In the genomic region with DNA sequence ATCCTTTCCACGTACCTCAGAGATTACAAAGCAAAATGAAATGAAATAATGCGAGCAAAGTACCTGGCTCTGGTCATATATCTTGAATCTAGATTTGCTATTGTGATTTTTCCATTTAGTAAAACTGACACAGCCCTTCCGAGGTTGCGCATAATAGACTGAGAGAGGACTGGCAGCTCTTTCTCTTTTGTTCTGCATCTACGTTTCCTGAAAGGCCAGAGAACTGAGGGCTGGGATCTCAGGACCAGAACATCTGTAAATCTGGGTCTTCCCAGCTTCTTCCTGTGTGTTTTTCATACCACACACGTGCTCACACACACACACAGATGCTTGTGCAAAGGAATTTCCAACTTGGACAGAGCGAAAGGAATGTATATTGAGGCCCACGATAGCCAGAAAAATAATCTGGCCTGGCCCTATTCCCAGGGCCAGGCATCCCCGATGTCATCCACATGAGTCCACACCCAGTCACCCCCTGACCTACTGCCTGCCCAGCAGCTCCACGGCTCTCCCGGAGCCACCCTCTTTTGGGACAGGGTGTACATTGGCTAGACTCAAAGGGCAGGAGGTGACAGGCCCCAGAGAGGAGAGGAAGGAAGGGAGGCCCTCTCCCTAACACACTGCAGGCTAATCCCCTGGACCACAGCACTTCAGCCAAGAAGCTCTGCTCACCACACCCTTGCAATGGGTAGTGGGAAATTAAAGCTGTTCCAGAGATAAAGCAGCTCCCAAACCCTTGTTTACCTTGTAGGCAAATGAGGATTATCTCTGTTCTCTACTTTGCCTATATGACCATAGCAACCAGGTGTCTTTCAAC, we compare ENCODE assay signal across 4 cellular contexts.
TF ChIP-seq lines count a peak whose summit lies in the region.

No MANE protein-coding gene starts in this region.

TF ChIP-seq in SK-N-SH treated with all-trans-retinoic acid at 6 μM for 48 hours, 23 proteins besides CTCF, POLR2A, EP300 and RAD21 (continues in another document):
- TF ChIP-seq, protein P1, sequence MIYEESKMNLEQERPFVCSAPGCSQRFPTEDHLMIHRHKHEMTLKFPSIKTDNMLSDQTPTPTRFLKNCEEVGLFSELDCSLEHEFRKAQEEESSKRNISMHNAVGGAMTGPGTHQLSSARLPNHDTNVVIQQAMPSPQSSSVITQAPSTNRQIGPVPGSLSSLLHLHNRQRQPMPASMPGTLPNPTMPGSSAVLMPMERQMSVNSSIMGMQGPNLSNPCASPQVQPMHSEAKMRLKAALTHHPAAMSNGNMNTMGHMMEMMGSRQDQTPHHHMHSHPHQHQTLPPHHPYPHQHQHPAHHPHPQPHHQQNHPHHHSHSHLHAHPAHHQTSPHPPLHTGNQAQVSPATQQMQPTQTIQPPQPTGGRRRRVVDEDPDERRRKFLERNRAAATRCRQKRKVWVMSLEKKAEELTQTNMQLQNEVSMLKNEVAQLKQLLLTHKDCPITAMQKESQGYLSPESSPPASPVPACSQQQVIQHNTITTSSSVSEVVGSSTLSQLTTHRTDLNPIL (CRISPR knock-in tag; IDR thresholded peaks at IDR 0.05; ENCODE audit: low read depth): no peak
- TF ChIP-seq TCF4 (CRISPR knock-in tag; IDR thresholded peaks at IDR 0.05; ENCODE audit: borderline replicate concordance): no peak
- TF ChIP-seq ZC3H10 (CRISPR knock-in tag; IDR thresholded peaks at IDR 0.05): no peak
- TF ChIP-seq, protein P2, sequence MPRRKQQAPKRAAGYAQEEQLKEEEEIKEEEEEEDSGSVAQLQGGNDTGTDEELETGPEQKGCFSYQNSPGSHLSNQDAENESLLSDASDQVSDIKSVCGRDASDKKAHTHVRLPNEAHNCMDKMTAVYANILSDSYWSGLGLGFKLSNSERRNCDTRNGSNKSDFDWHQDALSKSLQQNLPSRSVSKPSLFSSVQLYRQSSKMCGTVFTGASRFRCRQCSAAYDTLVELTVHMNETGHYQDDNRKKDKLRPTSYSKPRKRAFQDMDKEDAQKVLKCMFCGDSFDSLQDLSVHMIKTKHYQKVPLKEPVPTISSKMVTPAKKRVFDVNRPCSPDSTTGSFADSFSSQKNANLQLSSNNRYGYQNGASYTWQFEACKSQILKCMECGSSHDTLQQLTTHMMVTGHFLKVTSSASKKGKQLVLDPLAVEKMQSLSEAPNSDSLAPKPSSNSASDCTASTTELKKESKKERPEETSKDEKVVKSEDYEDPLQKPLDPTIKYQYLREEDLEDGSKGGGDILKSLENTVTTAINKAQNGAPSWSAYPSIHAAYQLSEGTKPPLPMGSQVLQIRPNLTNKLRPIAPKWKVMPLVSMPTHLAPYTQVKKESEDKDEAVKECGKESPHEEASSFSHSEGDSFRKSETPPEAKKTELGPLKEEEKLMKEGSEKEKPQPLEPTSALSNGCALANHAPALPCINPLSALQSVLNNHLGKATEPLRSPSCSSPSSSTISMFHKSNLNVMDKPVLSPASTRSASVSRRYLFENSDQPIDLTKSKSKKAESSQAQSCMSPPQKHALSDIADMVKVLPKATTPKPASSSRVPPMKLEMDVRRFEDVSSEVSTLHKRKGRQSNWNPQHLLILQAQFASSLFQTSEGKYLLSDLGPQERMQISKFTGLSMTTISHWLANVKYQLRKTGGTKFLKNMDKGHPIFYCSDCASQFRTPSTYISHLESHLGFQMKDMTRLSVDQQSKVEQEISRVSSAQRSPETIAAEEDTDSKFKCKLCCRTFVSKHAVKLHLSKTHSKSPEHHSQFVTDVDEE (CRISPR knock-in tag; IDR thresholded peaks at IDR 0.05): no peak
- TF ChIP-seq ZNF70 (CRISPR knock-in tag; IDR thresholded peaks at IDR 0.05): no peak
- TF ChIP-seq TOX (CRISPR knock-in tag; IDR thresholded peaks at IDR 0.05; ENCODE audit: borderline replicate concordance): no peak

TF ChIP-seq in SK-N-SH, 30 proteins besides CTCF, POLR2A, EP300 and RAD21:
- TF ChIP-seq, protein P3, sequence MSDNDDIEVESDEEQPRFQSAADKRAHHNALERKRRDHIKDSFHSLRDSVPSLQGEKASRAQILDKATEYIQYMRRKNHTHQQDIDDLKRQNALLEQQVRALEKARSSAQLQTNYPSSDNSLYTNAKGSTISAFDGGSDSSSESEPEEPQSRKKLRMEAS (IDR thresholded peaks at IDR 0.05; ENCODE audit: low read depth): no peak
- no peak for TF ChIP-seq ELF1 (IDR thresholded peaks at IDR 0.05)
TF ChIP-seq in SK-N-SH: peak in this region for 0.

TF ChIP-seq in endothelial cell of umbilical vein, 7 proteins besides CTCF, POLR2A, EP300 and RAD21:
- TF ChIP-seq POLR2AphosphoS5 (IDR thresholded peaks at IDR 0.05; ENCODE audit: insufficient read depth, low read depth, low read length): no peak
- TF ChIP-seq FOS (IDR thresholded peaks at IDR 0.05; ENCODE audit: borderline replicate concordance, insufficient read depth, low read length): no peak
- TF ChIP-seq, protein P3 (IDR thresholded peaks at IDR 0.05; ENCODE audit: insufficient read depth, insufficient read length): no peak
- TF ChIP-seq MYC (IDR thresholded peaks at IDR 0.05; ENCODE audit: low read depth, low read length): no peak
- TF ChIP-seq JUN (IDR thresholded peaks at IDR 0.05; ENCODE audit: borderline replicate concordance, insufficient read depth, insufficient read length, low read depth): no peak
- TF ChIP-seq GATA2 (IDR thresholded peaks at IDR 0.05; ENCODE audit: insufficient read depth, insufficient read length, low read depth, low read length): no peak
- no peak for TF ChIP-seq EZH2 (IDR thresholded peaks at IDR 0.05; ENCODE audit: borderline replicate concordance, low read depth, low read length, severe bottlenecking)

TF ChIP-seq in liver, 16 proteins besides CTCF, POLR2A, EP300 and RAD21:
- TF ChIP-seq EGR1 (IDR thresholded peaks at IDR 0.05; ENCODE audit: low read depth in 2 of 2) (no peak), NR2F2 (IDR thresholded peaks at IDR 0.05) (peak; percentile 68)
